Comparison of ENCODE assay signal across 20 cellular contexts in the genomic region with DNA sequence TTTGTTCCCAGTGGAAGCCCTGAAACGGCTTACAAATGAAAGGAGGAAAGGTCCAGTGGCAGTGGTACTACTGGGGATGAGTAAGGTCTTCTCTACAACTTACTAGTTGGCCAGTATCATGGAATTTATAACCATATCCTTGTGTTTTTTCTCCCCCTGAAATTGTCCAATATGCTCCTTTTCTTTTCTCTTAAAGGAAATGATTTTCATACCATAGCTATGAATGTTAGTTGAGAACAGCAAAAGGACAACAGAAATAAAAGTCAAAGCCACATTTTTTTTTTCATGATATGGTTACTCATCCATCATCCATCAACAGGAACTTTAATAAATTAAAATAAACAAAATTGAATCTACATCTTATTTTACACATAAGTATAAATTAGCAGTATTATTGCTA.
DNase-seq lines count a peak whose midpoint lies in the region; ATAC-seq and TF ChIP-seq lines count a peak whose summit lies in the region.
"Had no signal": no experiment of that assay in that cellular context is flagged by ENCODE, and none has a peak within 500 bp of the region (broad histone marks: within the 10 kb centered on the region; RNA-seq: fewer than 3 reads in every experiment).

No MANE protein-coding gene starts in this region.

- H3K4me3 ChIP-seq in AG09309 (ENCODE audit: control insufficient read depth, low read depth, low read length) (no peak overlapping the region), fibroblast of the aortic adventitia (ENCODE audit: low read depth, low read length) (no peak overlapping the region)
- H3K4me3 ChIP-seq: esophagus squamous epithelium had no signal

- TF ChIP-seq CTCF in AG09309 (IDR thresholded peaks at IDR 0.05; ENCODE audit: control insufficient read depth, insufficient read depth, low read depth, low read length, missing control alignments) = no peak
- no peak for TF ChIP-seq CTCF in fibroblast of the aortic adventitia (IDR thresholded peaks at IDR 0.05; ENCODE audit: insufficient read depth, low read length)

- DNase-seq in AG09309 (ENCODE audit: low read depth) (peak; percentile 65), HS-27A (ENCODE audit: low read depth) (peak; percentile 60), amniotic stem cell (lab: John Stamatoyannopoulos, UW) (peak; percentile 25), fibroblast of the aortic adventitia (ENCODE audit: low read depth) (peak; percentile 77), nucleus accumbens (lab: John Stamatoyannopoulos, UW) (no peak), GM19238 (ENCODE audit: insufficient read length, low spot score) (no peak), RKO (ENCODE audit: low spot score) (no peak)
- DNase-seq: activated CD4-positive, CD25-positive, alpha-beta regulatory T cell treated with anti-CD3 and anti-CD28 coated beads, Interleukin-2, amount 50 U/mL, for 72 hours; activated CD8-positive, alpha-beta memory T cell treated with anti-CD3 and anti-CD28 coated beads for 24 hours; activated naive CD4-positive, alpha-beta T cell treated with anti-CD3 and anti-CD28 coated beads, Interleukin-2, amount 10 ng/mL, durations not matched to agents 7 days and 5 days; activated T-cell treated with anti-CD3 and anti-CD28 coated beads, Interleukin-2, amount 50 U/mL, for 24 hours; CD4-positive, alpha-beta T cell; effector memory CD4-positive, alpha-beta T cell; esophagus squamous epithelium; NCI-H1048; NCI-H1930; NCI-H748 treated with DMSO at 0.1 percent for 48 hours had no signal

- ATAC-seq in GM21723 (IDR thresholded peaks at IDR 0.05; ENCODE audit: unreplicated experiment) = no peak
- ATAC-seq: natural killer cell treated with Interleukin-12 subunit alpha and Interleukin-12 subunit beta and Interleukin-15 and Interleukin-18, amount 100 ng/mL, for 72 hours; Right ventricle myocardium inferior had no signal

Comparison
In these comparisons a context has a peak if more than half of its experiments do, and no peak if none do; other contexts are left out.
1. DNase-seq: peak in AG09309 (single experiment), HS-27A (single experiment), amniotic stem cell (single experiment) and fibroblast of the aortic adventitia (single experiment); none in nucleus accumbens (0 of 56), GM19238 (single experiment) and RKO (single experiment).